In the genomic region with DNA sequence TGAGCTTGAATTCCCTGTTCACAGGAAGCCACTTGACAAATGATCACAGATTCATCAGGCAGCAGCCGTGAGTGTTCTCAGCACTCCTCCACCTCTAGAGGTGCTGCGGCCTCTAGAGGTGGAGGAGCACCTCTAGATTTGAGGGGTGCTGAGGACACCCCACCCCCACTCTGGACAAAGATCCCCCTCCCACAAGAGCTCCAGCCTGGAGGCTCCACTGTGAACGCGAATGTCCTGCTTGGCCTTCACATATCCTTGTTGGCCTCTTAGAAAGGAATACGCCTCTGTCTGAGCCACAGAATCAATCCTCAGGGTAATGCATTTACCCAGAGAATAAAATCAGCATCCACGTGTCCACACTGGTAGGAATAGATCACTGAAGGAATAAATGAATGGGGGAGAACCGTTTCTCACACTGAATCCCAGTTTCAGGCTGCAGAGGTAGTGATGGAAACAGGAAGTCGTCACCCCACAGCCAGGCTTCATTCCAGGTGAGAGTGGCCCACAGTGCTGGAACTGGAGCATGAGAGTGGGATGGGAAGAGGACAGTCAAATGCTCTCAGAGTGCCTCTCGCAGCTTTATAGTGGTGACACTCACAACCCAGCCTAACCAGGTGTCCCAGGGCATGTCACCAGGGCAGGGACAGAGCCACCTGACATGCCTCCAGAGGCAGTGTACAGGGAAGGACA, we compare ENCODE assay signal across 1 cellular context.
TF ChIP-seq lines count a peak whose summit lies in the region.

No MANE protein-coding gene starts in this region.

TF ChIP-seq in H1, 55 proteins besides CTCF, POLR2A, EP300 and RAD21:
- TF ChIP-seq POU5F1 (IDR thresholded peaks at IDR 0.05; ENCODE audit: low read depth, low read length) = no peak
- TF ChIP-seq KDM4A (IDR thresholded peaks at IDR 0.05; ENCODE audit: low read depth, low read length, severe bottlenecking) = no peak
- no peak for TF ChIP-seq CHD2 (IDR thresholded peaks at IDR 0.05; ENCODE audit: low read length)
- TF ChIP-seq HDAC6 (IDR thresholded peaks at IDR 0.05; ENCODE audit: low read depth, low read length) = no peak
- TF ChIP-seq KDM5A (IDR thresholded peaks at IDR 0.05; ENCODE audit: low read length) = no peak
- no peak for TF ChIP-seq BACH1 (IDR thresholded peaks at IDR 0.05; ENCODE audit: low read length)
- TF ChIP-seq CEBPB (IDR thresholded peaks at IDR 0.05; ENCODE audit: low read depth, low read length) = no peak
- no peak for TF ChIP-seq SIX5 (IDR thresholded peaks at IDR 0.05; ENCODE audit: low read depth, low read length)
